Comparison of ENCODE assay signal across 20 cellular contexts in genomic region chr11:63912678-63913077, GRCh38. TPM values are rescaled to one million over a fixed set of nuclear protein-coding genes. Genes with fewer than 3 reads are reported as not detected.
DNase-seq lines count a peak whose midpoint lies in the region; ATAC-seq and TF ChIP-seq lines count a peak whose summit lies in the region.
"Had no signal": no experiment of that assay in that cellular context is flagged by ENCODE, and none has a peak within 500 bp of the region (broad histone marks: within the 10 kb centered on the region; RNA-seq: fewer than 3 reads in every experiment).

No MANE protein-coding gene starts in this region.

- no peak overlapping the region for H3K18ac ChIP-seq in mesenchymal stem cell (ENCODE audit: low read depth in 1 of 2, low read length in 2 of 2)

- no peak overlapping the region for H2AFZ ChIP-seq in GM23338
- H2AFZ ChIP-seq in mesenchymal stem cell (ENCODE audit: low read depth, low read length) = no peak overlapping the region

- H2BK120ac ChIP-seq in mesenchymal stem cell (ENCODE audit: low read depth, low read length) = no peak overlapping the region

- H3K4me2 ChIP-seq in GM23338 = no peak overlapping the region
- no peak overlapping the region for H3K4me2 ChIP-seq in mesenchymal stem cell (ENCODE audit: low read length, poor library complexity, severe bottlenecking)

- H3K4me3 Mint-ChIP-seq in Caco-2 (ENCODE audit: unreplicated experiment) (no peak overlapping the region), GM23338 (peak overlapping the region; percentile 37; the same call in 1 of the 3 replicates), osteocyte (ENCODE audit: unreplicated experiment) (no peak overlapping the region)
- H3K4me3 Mint-ChIP-seq: CD14-positive monocyte had no signal

- H2AK5ac ChIP-seq in mesenchymal stem cell (ENCODE audit: low read length, severe bottlenecking) = no peak overlapping the region

- H3K79me1 ChIP-seq in mesenchymal stem cell (replicated peaks; ENCODE audit: low read length, poor library complexity, severe bottlenecking) = peaks cover 18% of the 10 kb centered on the region

- H3K27ac ChIP-seq in GM23338 (ENCODE audit: low read depth) (peak overlapping the region; percentile 75; the same call in 1 of the 2 replicates), VCaP (no peak overlapping the region; the same call in 1 of the 2 replicates), mesenchymal stem cell (ENCODE audit: low read length, poor library complexity, severe bottlenecking) (no peak overlapping the region), SJCRH30 (no peak overlapping the region)

- H3K9me3 ChIP-seq in Caco-2 = no peaks in the 10 kb centered on the region
- H3K9me3 ChIP-seq in mesenchymal stem cell (ENCODE audit: control insufficient read depth, low read length) = no peaks in the 10 kb centered on the region
- no peaks in the 10 kb centered on the region for H3K9me3 ChIP-seq in SJCRH30 (replicated peaks)

- TF ChIP-seq CTCF in Caco-2 (IDR thresholded peaks at IDR 0.05; ENCODE audit: insufficient read depth in 1 of 2, low read depth in 1 of 2, low read length in 1 of 2, severe bottlenecking in 1 of 2, unreplicated experiment in 1 of 2) = no peak
- peak; percentile 36 to 64 for TF ChIP-seq CTCF in GM23338 (conservative IDR thresholded peaks at IDR 0.05; ENCODE audit: low read depth in 2 of 2)
- TF ChIP-seq CTCF in VCaP (conservative IDR thresholded peaks at IDR 0.05) = 0 out of 2 replicates have a peak, but pooled peaks have one; percentile 20
- no peak for TF ChIP-seq CTCF in osteocyte (IDR thresholded peaks at IDR 0.05)

- H3K14ac ChIP-seq in mesenchymal stem cell (ENCODE audit: low read length in 2 of 2) = no peak overlapping the region

- POLR2A ChIA-PET in Caco-2 (lab: Charles Lee) = interaction anchor here (0.6 kb wide), 1 partner anchor 26 kb away, joined by 4 read pairs; the partner anchor contains the start of gene NAA40

- H4K91ac ChIP-seq in mesenchymal stem cell (ENCODE audit: low read length) = no peak overlapping the region

- CTCF ChIA-PET in Caco-2 (lab: Charles Lee) = interaction anchor here (0.6 to 0.8 kb wide), 2 partner anchors 26 kb away, joined by 3 to 6 read pairs; partner anchors contain the start of gene NAA40

- peaks cover 36% of the 10 kb centered on the region for H3F3A ChIP-seq in GM23338 (replicated peaks; ENCODE audit: low read depth)

- whole genome bisulfite sequencing in mesenchymal stem cell = 91% methylated on average over 6 of the region's 7 CpGs

- H3K9me2 ChIP-seq in GM23338 (ENCODE audit: insufficient read depth) = no peaks in the 10 kb centered on the region

- peaks cover 16% of the 10 kb centered on the region for H3K79me2 ChIP-seq in GM23338 (replicated peaks; ENCODE audit: insufficient read depth)

- BruUV-seq in Caco-2 (replicated peaks; lab: Mats Ljungman, UMichigan) = no TSS peak

- H3K36me3 ChIP-seq in Caco-2 (ENCODE audit: control insufficient read depth, insufficient read depth, low read length) (0 out of 2 replicates have a peak, but pooled peaks cover 1% of the 10 kb centered on the region), GM23338 (ENCODE audit: insufficient read depth) (peaks cover 8% of the 10 kb centered on the region; the same call in 1 of the 2 replicates), mesenchymal stem cell (ENCODE audit: control insufficient read depth in 1 of 2, insufficient read depth in 2 of 2, low read depth in 1 of 2, low read length in 2 of 2) (peaks cover 13 to 67% of the 10 kb centered on the region in 2 experiments), SJCRH30 (no peaks in the 10 kb centered on the region; the same call in 1 of the 2 replicates)

- H4K20me1 ChIP-seq in GM23338 (replicated peaks; ENCODE audit: insufficient read depth) = peaks cover 7% of the 10 kb centered on the region; the same call in 1 of the 2 replicates

- H4K8ac ChIP-seq in mesenchymal stem cell (ENCODE audit: low read length) = no peak overlapping the region

- DNase-seq in Caco-2 = no peak
- peak; percentile 38 for DNase-seq in GM23338 (ENCODE audit: low spot score)
- no peak for DNase-seq in mesenchymal stem cell
- DNase-seq in osteocyte (ENCODE audit: extremely low spot score, unreplicated experiment) = no peak
- DNase-seq in SJCRH30 = no peak
- no peak for DNase-seq in CD1c-positive myeloid dendritic cell (ENCODE audit: extremely low spot score)
- DNase-seq: AML-193; GOT3; IMR-90; Kasumi-1; NCI-H1105 treated with DMSO at 0.1 percent for 48 hours; NCI-H187 treated with DMSO at 0.1 percent for 48 hours; NCI-H2171; NCI-H446; NK-92 treated with Interleukin-12 subunit alpha and Interleukin-12 subunit beta, amount 100 ng/mL, for 24 hours; PC-3; SW 1271 had no signal

- no peak overlapping the region for H3K9ac ChIP-seq in mesenchymal stem cell (ENCODE audit: low read length)

- H2BK5ac ChIP-seq in mesenchymal stem cell (ENCODE audit: low read depth, low read length, poor library complexity, severe bottlenecking) = peak overlapping the region; percentile 33

- H3K23ac ChIP-seq in mesenchymal stem cell (ENCODE audit: low read length in 2 of 2) = no peak overlapping the region

- H3K27ac Mint-ChIP-seq in Caco-2 (ENCODE audit: unreplicated experiment) (peak overlapping the region; percentile 27), GM23338 (peak overlapping the region; percentile 80), osteocyte (ENCODE audit: unreplicated experiment) (no peak overlapping the region)

- H2BK12ac ChIP-seq in mesenchymal stem cell (ENCODE audit: low read length in 2 of 2) = no peak overlapping the region

- H3K36me3 Mint-ChIP-seq in Caco-2 (ENCODE audit: insufficient read depth, unreplicated experiment) (peaks cover 44% of the 10 kb centered on the region), GM23338 (ENCODE audit: low read depth) (peaks cover 33% of the 10 kb centered on the region), osteocyte (ENCODE audit: unreplicated experiment) (no peaks in the 10 kb centered on the region)

- intact Hi-C loops in Caco-2 (cut with micrococcal nuclease; ENCODE audit: unreplicated experiment) = no loop called here

- H2BK15ac ChIP-seq in mesenchymal stem cell (ENCODE audit: low read depth, poor library complexity, severe bottlenecking) = no peak overlapping the region

- no peaks in the 10 kb centered on the region for H3K27me3 Mint-ChIP-seq in Caco-2 (ENCODE audit: insufficient read depth, unreplicated experiment)
- peaks cover 24% of the 10 kb centered on the region for H3K27me3 Mint-ChIP-seq in GM23338 (ENCODE audit: insufficient read depth, low read depth, poor library complexity)
- H3K27me3 Mint-ChIP-seq in osteocyte (ENCODE audit: unreplicated experiment) = no peaks in the 10 kb centered on the region

- no peaks in the 10 kb centered on the region for H3K4me1 Mint-ChIP-seq in Caco-2 (ENCODE audit: low read depth, unreplicated experiment)
- H3K4me1 Mint-ChIP-seq in GM23338 = peaks cover 44% of the 10 kb centered on the region
- peaks cover 18% of the 10 kb centered on the region for H3K4me1 Mint-ChIP-seq in osteocyte (ENCODE audit: unreplicated experiment)

- no peak overlapping the region for H3K4me3 ChIP-seq in Caco-2 (ENCODE audit: low read depth, low read length)
- no peak overlapping the region for H3K4me3 ChIP-seq in GM23338
- H3K4me3 ChIP-seq in mesenchymal stem cell (ENCODE audit: insufficient read depth in 1 of 2, low read depth in 1 of 2, low read length in 2 of 2) = no peak overlapping the region
- H3K4me3 ChIP-seq in SJCRH30 = no peak overlapping the region

- no peak overlapping the region for H3K4ac ChIP-seq in mesenchymal stem cell (ENCODE audit: low read depth in 1 of 2, low read length in 2 of 2)

- no peaks in the 10 kb centered on the region for H3K27me3 ChIP-seq in Caco-2 (replicated peaks; ENCODE audit: control insufficient read depth, insufficient read depth, low read length)
- H3K27me3 ChIP-seq in GM23338 (ENCODE audit: insufficient read depth) = no peaks in the 10 kb centered on the region
- no peaks in the 10 kb centered on the region for H3K27me3 ChIP-seq in mesenchymal stem cell (ENCODE audit: control insufficient read depth in 1 of 2, insufficient read depth in 1 of 2, low read length in 2 of 2)
- no peaks in the 10 kb centered on the region for H3K27me3 ChIP-seq in SJCRH30

- H3K9me3 Mint-ChIP-seq in Caco-2 (ENCODE audit: unreplicated experiment) = no peaks in the 10 kb centered on the region
- H3K9me3 Mint-ChIP-seq in GM23338 = no peaks in the 10 kb centered on the region; the same call in 2 of the 3 replicates
- H3K9me3 Mint-ChIP-seq in osteocyte (ENCODE audit: unreplicated experiment) = no peaks in the 10 kb centered on the region

- no peak for ATAC-seq in GM23338
- ATAC-seq in HG03460 (IDR thresholded peaks at IDR 0.05; ENCODE audit: unreplicated experiment) = no peak
- ATAC-seq: PC-3 had no signal

- H3K4me1 ChIP-seq in Caco-2 = 0 out of 2 replicates have a peak, but pooled peaks cover 9% of the 10 kb centered on the region
- peaks cover 42% of the 10 kb centered on the region for H3K4me1 ChIP-seq in GM23338 (ENCODE audit: insufficient read depth)
- H3K4me1 ChIP-seq in mesenchymal stem cell (ENCODE audit: control insufficient read depth, insufficient read depth, low read depth, low read length) = peaks cover 52% of the 10 kb centered on the region
- peaks cover 2% of the 10 kb centered on the region for H3K4me1 ChIP-seq in SJCRH30

TF ChIP-seq in GM23338, 12 proteins besides CTCF, POLR2A, EP300 and RAD21 (continues in another document):
- TF ChIP-seq JUNB (IDR thresholded peaks at IDR 0.05; ENCODE audit: unreplicated experiment) = no peak
- TF ChIP-seq EZH2phosphoT487 (IDR thresholded peaks at IDR 0.05; ENCODE audit: unreplicated experiment) = no peak
- TF ChIP-seq POLR2AphosphoS5 (IDR thresholded peaks at IDR 0.05; ENCODE audit: low read depth) = no peak; the same call in 1 of the 2 replicates
- TF ChIP-seq ZNF331 (CRISPR knock-in tag; IDR thresholded peaks at IDR 0.05; ENCODE audit: low read depth) = no peak

RNA-seq across cellular contexts. Expression of gene RCOR2, which starts 4.3 kb away (rescaled TPM):
- total RNA-seq in Caco-2 (2022) (1.5 and 1.8 TPM in 2 replicates), osteocyte (2.5 and 2.6 TPM in 2 replicates)
- 60.1 and 66.9 TPM in 2 replicates for total RNA-seq in GM23338 (2014; rRNA removed; shearing (Covaris generic))
- polyA plus RNA-seq in GM23338 (2016; fragmentation: Nextera tagmentation; extraction: Ambion mirVana) = 4.7 and 5.5 TPM in 2 replicates
- polyA plus RNA-seq in mesenchymal stem cell (2013, experiment 1 of 2) = 5.2 TPM
- 4.7 TPM for polyA plus RNA-seq in mesenchymal stem cell (2013, experiment 2 of 2)
- 17.2 and 17.9 TPM in 2 replicates for total RNA-seq in SJCRH30 (2014; rRNA removed; shearing (Covaris generic))
- polyA plus RNA-seq: CD14-positive monocyte had no signal

RNA-seq across cellular contexts. Expression of gene NAA40, which starts 26.1 kb away (rescaled TPM):
- 42.7 and 43.7 TPM in 2 replicates for total RNA-seq in Caco-2 (2022)
- 24.6 and 26.8 TPM in 2 replicates for total RNA-seq in GM23338 (2014; rRNA removed; shearing (Covaris generic))
- polyA plus RNA-seq in GM23338 (2016; fragmentation: Nextera tagmentation; extraction: Ambion mirVana) = 10.1 and 12.1 TPM in 2 replicates
- polyA plus RNA-seq in mesenchymal stem cell (2013, experiment 1 of 2) = 12.1 TPM
- polyA plus RNA-seq in mesenchymal stem cell (2013, experiment 2 of 2) = 11.4 TPM
- total RNA-seq in osteocyte = 24.0 and 28.1 TPM in 2 replicates
- 25.2 and 28.6 TPM in 2 replicates for total RNA-seq in SJCRH30 (2014; rRNA removed; shearing (Covaris generic))

Comparison
In these comparisons a context has a peak if more than half of its experiments do, and no peak if none do; other contexts are left out.
1. CTCF ChIP-seq: peak in GM23338 (2 of 2) and VCaP (single experiment); none in Caco-2 (0 of 2) and osteocyte (single experiment).